In genomic region chr6:36858407-36858981, GRCh38 we compare ENCODE assay signal across 13 cellular contexts. TPM values are rescaled to one million over a fixed set of nuclear protein-coding genes. Genes with fewer than 3 reads are reported as not detected.
A peak's percentile ranks its signal among the peaks of the same experiment; 100 is the strongest.
DNase-seq lines count a peak whose midpoint lies in the region; ATAC-seq, FAIRE-seq and TF ChIP-seq lines count a peak whose summit lies in the region.
"Had no signal": no experiment of that assay in that cellular context is flagged by ENCODE, and none has a peak within 500 bp of the region (broad histone marks: within the 10 kb centered on the region; RNA-seq: fewer than 3 reads in every experiment).

No MANE protein-coding gene starts in this region.

- CTCF ChIA-PET in WTC11 (lab: Charles Lee) = interaction anchor here (0.6 to 1.5 kb wide), 5 partner anchors 16 to 93 kb away, joined by 3 to 5 read pairs (median 3); partner anchors contain the start of gene PPIL1

- H3K36me3 ChIP-seq in heart left ventricle = peaks cover 0 to 39% (median 7%) of the 10 kb centered on the region in 9 donors
- peaks cover 0 to 9% (median 0%) of the 10 kb centered on the region in 3 donors for H3K36me3 ChIP-seq in pancreas

- H3K9me3 Mint-ChIP-seq in WTC11 = no peaks in the 10 kb centered on the region
- H3K9me3 Mint-ChIP-seq: CD4-positive, alpha-beta memory T cell had no signal

- H3K4me1 ChIP-seq in heart left ventricle (peaks cover 0 to 31% (median 14%) of the 10 kb centered on the region in 12 donors), pancreas (no peaks in the 10 kb centered on the region)

- H3K27ac Mint-ChIP-seq in WTC11 = peak overlapping the region; percentile 95

- no peak for TF ChIP-seq POLR2A in heart left ventricle (IDR thresholded peaks at IDR 0.05)

- WGBS in heart left ventricle, 4 donors = 64 to 74% (median 65%) methylated on average over 6 of the region's 6 CpGs
- WGBS in pancreas, 2 donors = 68 to 84% methylated on average over 6 of the region's 6 CpGs

- DNase-seq in WTC11 (ENCODE audit: low spot score) (peak; percentile 71), heart left ventricle (peak in 2 of 5 donors; percentile 67 to 68), pancreas (no peak), putamen (ENCODE audit: low spot score) (no peak), occipital lobe (lab: John Stamatoyannopoulos, UW) (no peak), NOMO-1 (lab: John Stamatoyannopoulos, UW; ENCODE audit: unreplicated experiment in 2 of 2) (no peak)
- no peak for DNase-seq in stimulated activated naive CD4-positive, alpha-beta T cell (lab: John Stamatoyannopoulos, UW)
- DNase-seq: CD4-positive, alpha-beta memory T cell; NCI-H524; spleen had no signal

- intact Hi-C loops in heart left ventricle (cut with DNase I) = loop anchor here in 5 of 10 donors (10.0 kb wide), 2 partner anchors 234 to 244 kb away; no protein-coding TSS in a partner anchor
- intact Hi-C loops in pancreas (cut with DNase I) = no loop called here

- no peaks in the 10 kb centered on the region for H3K9me3 ChIP-seq in heart left ventricle
- H3K9me3 ChIP-seq in pancreas = no peaks in the 10 kb centered on the region
- H3K9me3 ChIP-seq: spleen had no signal

- ATAC-seq in WTC11 (peak; percentile 87), heart left ventricle (peak; percentile 47 to 83 (median 68)), pancreas (peak; percentile 45 to 60 (median 58))

- TF ChIP-seq CTCF in WTC11 (IDR thresholded peaks at IDR 0.05) (no peak), heart left ventricle (IDR thresholded peaks at IDR 0.05) (no peak), pancreas (IDR thresholded peaks at IDR 0.05) (no peak)

- FAIRE-seq in G401.6 (lab: Jason Lieb, UNC) (peak; percentile 96), pancreas (lab: Jason Lieb, UNC) (no peak)
- FAIRE-seq: bronchial epithelial cell, GM12892 had no signal

- peak overlapping the region in 8 of 12 donors; percentile 29 to 68 (median 59) for H3K27ac ChIP-seq in heart left ventricle
- no peak overlapping the region for H3K27ac ChIP-seq in pancreas
- H3K27ac ChIP-seq: spleen had no signal

- H3K4me3 ChIP-seq in heart left ventricle (no peak overlapping the region), pancreas (no peak overlapping the region)
- H3K4me3 ChIP-seq: spleen had no signal

- H3K4me1 Mint-ChIP-seq in WTC11 = peaks cover 27% of the 10 kb centered on the region

- H3K27me3 ChIP-seq in heart left ventricle (no peaks in the 10 kb centered on the region), pancreas (no peaks in the 10 kb centered on the region)
- H3K27me3 ChIP-seq: spleen had no signal

- no peak overlapping the region for H3K4me3 Mint-ChIP-seq in WTC11
- H3K4me3 Mint-ChIP-seq: CD4-positive, alpha-beta memory T cell had no signal

- POLR2A ChIA-PET in WTC11 (lab: Charles Lee) = no interaction called here

- H3K27me3 Mint-ChIP-seq in WTC11 (ENCODE audit: low read depth) = no peaks in the 10 kb centered on the region
- H3K27me3 Mint-ChIP-seq: CD4-positive, alpha-beta memory T cell had no signal

- peaks cover 75% of the 10 kb centered on the region for H3K36me3 Mint-ChIP-seq in WTC11

TF ChIP-seq in WTC11, 78 proteins besides CTCF, POLR2A, EP300 and RAD21:
- TF ChIP-seq, protein P1, sequence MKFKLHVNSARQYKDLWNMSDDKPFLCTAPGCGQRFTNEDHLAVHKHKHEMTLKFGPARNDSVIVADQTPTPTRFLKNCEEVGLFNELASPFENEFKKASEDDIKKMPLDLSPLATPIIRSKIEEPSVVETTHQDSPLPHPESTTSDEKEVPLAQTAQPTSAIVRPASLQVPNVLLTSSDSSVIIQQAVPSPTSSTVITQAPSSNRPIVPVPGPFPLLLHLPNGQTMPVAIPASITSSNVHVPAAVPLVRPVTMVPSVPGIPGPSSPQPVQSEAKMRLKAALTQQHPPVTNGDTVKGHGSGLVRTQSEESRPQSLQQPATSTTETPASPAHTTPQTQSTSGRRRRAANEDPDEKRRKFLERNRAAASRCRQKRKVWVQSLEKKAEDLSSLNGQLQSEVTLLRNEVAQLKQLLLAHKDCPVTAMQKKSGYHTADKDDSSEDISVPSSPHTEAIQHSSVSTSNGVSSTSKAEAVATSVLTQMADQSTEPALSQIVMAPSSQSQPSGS (CRISPR knock-in tag; IDR thresholded peaks at IDR 0.05; ENCODE audit: borderline replicate concordance, low read depth) = no peak
- no peak for TF ChIP-seq ZNF425 (CRISPR knock-in tag; conservative IDR thresholded peaks at IDR 0.05)
- no peak for TF ChIP-seq JUN (CRISPR knock-in tag; IDR thresholded peaks at IDR 0.05)
- 0 out of 2 replicates have a peak, but pooled peaks have one; percentile 34 for TF ChIP-seq SMAD3 (CRISPR knock-in tag; IDR thresholded peaks at IDR 0.05; ENCODE audit: borderline replicate concordance)
- TF ChIP-seq FOXJ3 (CRISPR knock-in tag; IDR thresholded peaks at IDR 0.05; ENCODE audit: borderline replicate concordance) = no peak
- peak; percentile 93 for TF ChIP-seq ZNF416 (CRISPR knock-in tag; IDR thresholded peaks at IDR 0.05)
- TF ChIP-seq GRHL2 (CRISPR knock-in tag; IDR thresholded peaks at IDR 0.05; ENCODE audit: insufficient replicate concordance, severe bottlenecking) = no peak

RNA-seq across cellular contexts. Expression of gene PPIL1, which starts 16.1 kb away (rescaled TPM):
- 64.2 to 69.8 TPM (median 66.6 TPM) in 3 replicates for total RNA-seq in WTC11 (2021)
- 10 to 100 TPM; 30.9 to 61.6 (median 42.6) TPM for total RNA-seq in heart left ventricle
- polyA plus RNA-seq in heart left ventricle = 10 to 100 TPM; 42.6 to 69.3 TPM
- 10 to 100 TPM in 3 of 6 donors, 1 to 10 TPM in 3; 5.1 to 13.1 (median 8.5) TPM for total RNA-seq in pancreas
- 1 to 10 TPM; 7.7 to 9.7 TPM for polyA plus RNA-seq in pancreas
- total RNA-seq in occipital lobe = 35.7 TPM

RNA-seq across cellular contexts. Expression of gene CPNE5, which starts 19.2 kb away (rescaled TPM):
- total RNA-seq in WTC11 (2021) (0.44 to 0.71 TPM (median 0.48 TPM) in 3 replicates), heart left ventricle (100 to 1,000 TPM in 1 of 9 donors, 10 to 100 TPM in 7, 1 to 10 TPM in 1; 5.2 to 111 (median 28.4) TPM), pancreas (1 to 10 TPM in 1 of 6 donors, under 1 TPM in 5; 0.19 to 1.5 (median 0.34) TPM), occipital lobe (4.8 TPM)
- polyA plus RNA-seq in heart left ventricle (10 to 100 TPM in 1 of 2 donors, 1 to 10 TPM in 1; 4.0 to 12.1 TPM), pancreas (1 to 10 TPM in 1 of 2 donors, under 1 TPM in 1; 0.80 to 1.2 TPM)
- total RNA-seq: bronchial epithelial cell had no signal

RNA-seq across cellular contexts. Expression of gene C6orf89, which starts 27.3 kb away (rescaled TPM):
- 13.2 to 15.6 TPM (median 15.0 TPM) in 3 replicates for total RNA-seq in WTC11 (2021)
- total RNA-seq in heart left ventricle = 10 to 100 TPM; 54.2 to 86.2 (median 75.5) TPM
- 10 to 100 TPM; 34.0 to 55.9 TPM for polyA plus RNA-seq in heart left ventricle
- total RNA-seq in pancreas = 10 to 100 TPM; 26.0 to 39.2 (median 31.9) TPM
- 10 to 100 TPM; 11.6 to 15.9 TPM for polyA plus RNA-seq in pancreas
- 36.2 TPM for total RNA-seq in occipital lobe

Comparison
In these comparisons a context has a peak if more than half of its experiments do, and no peak if none do; other contexts are left out.
1. H3K27ac ChIP-seq: peak in heart left ventricle (8 of 12); none in pancreas (0 of 4).
2. Peak in every context shown above with its lines, with median percentiles within 50 percentile points of each other: ATAC-seq.